ENCODE assay signal across 16 cellular contexts in the genomic region with DNA sequence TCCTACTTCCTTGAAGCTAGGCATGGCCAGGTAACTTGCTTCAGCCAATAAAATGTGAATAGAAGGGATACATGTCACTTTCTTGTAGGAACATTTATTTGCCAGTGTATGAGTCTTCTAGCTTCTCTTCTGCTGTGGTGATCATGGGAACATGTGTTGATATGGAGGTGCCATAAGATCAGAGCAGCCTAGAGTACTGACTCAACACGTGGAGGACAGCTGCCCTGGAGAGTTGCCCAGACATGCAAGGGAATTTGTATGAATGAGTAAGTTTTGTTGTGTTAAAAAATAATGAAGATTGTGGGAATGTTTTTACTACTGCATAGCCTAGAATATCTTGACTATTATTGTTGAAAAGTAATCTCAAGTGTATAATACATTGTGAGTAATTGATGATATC.
DNase-seq lines count a peak whose midpoint lies in the region; ATAC-seq, FAIRE-seq and TF ChIP-seq lines count a peak whose summit lies in the region.
"Had no signal": no experiment of that assay in that cellular context is flagged by ENCODE, and none has a peak within 500 bp of the region (broad histone marks: within the 10 kb centered on the region; RNA-seq: fewer than 3 reads in every experiment).

No MANE protein-coding gene starts in this region.

- no peaks in the 10 kb centered on the region for H3K27me3 Mint-ChIP-seq in T-helper 17 cell
- H3K27me3 Mint-ChIP-seq: activated naive CD4-positive, alpha-beta T cell treated with anti-CD3 and anti-CD28 coated beads, Interleukin-2, amount 10 ng/mL, durations not matched to agents 7 days and 5 days; stimulated activated memory B cell treated with anti-CD40 and anti-IgM and Interleukin-4, amounts not matched to agents 10 μg/mL and 1 μg/mL and 100 μg/mL, for 72 hours had no signal

- TF ChIP-seq POLR2A in GM12891 (IDR thresholded peaks at IDR 0.05; ENCODE audit: low read depth, low read length): no peak

- POLR2A ChIA-PET in RWPE1 (lab: Yijun Ruan, JAX; ENCODE audit: low non-redundant PET): no interaction called here

- no peak overlapping the region for H3K4me3 Mint-ChIP-seq in T-helper 17 cell
- H3K4me3 Mint-ChIP-seq: activated naive CD4-positive, alpha-beta T cell treated with anti-CD3 and anti-CD28 coated beads, Interleukin-2, amount 10 ng/mL, durations not matched to agents 7 days and 5 days; immature natural killer cell; stimulated activated memory B cell treated with anti-CD40 and anti-IgM and Interleukin-4, amounts not matched to agents 10 μg/mL and 1 μg/mL and 100 μg/mL, for 72 hours had no signal

- DNase-seq in AG20443 (ENCODE audit: low spot score) (peak; percentile 79), RWPE1 (ENCODE audit: low spot score) (peak; percentile 8), fibroblast of gingiva (ENCODE audit: low read depth) (peak; percentile 89), myocyte (ENCODE audit: low read depth) (peak; percentile 88), GM12891 (ENCODE audit: insufficient read length, low spot score) (no peak), T-helper 17 cell (no peak), NCI-H1105 (lab: John Stamatoyannopoulos, UW) (no peak)
- no peak for DNase-seq in central memory CD4-positive, alpha-beta T cell
- DNase-seq: activated CD8-positive, alpha-beta memory T cell treated with anti-CD3 and anti-CD28 coated beads for 24 hours; activated naive CD4-positive, alpha-beta T cell treated with anti-CD3 and anti-CD28 coated beads, Interleukin-2, amount 10 ng/mL, durations not matched to agents 7 days and 5 days; BE2C; DND-41; esophagus squamous epithelium; immature natural killer cell; NCI-H2029 treated with DMSO at 0.1 percent for 48 hours had no signal

- CTCF ChIA-PET in RWPE1 (lab: Yijun Ruan, JAX): interaction anchor here (0.6 kb wide), 1 partner anchor 229 kb away, joined by 4 read pairs; no protein-coding TSS in a partner anchor

- TF ChIP-seq CTCF in RWPE1 (conservative IDR thresholded peaks at IDR 0.05; ENCODE audit: low read depth): no peak

- no peak for FAIRE-seq in GM12891 (lab: Jason Lieb, UNC)

- no peak overlapping the region for H3K27ac ChIP-seq in RWPE1
- H3K27ac ChIP-seq: esophagus squamous epithelium had no signal

- ATAC-seq in T-helper 17 cell: no peak
- ATAC-seq: stimulated activated memory B cell treated with anti-CD40 and anti-IgM and Interleukin-4, amounts not matched to agents 10 μg/mL and 1 μg/mL and 100 μg/mL, for 72 hours had no signal

- H3K4me1 Mint-ChIP-seq in T-helper 17 cell: no peaks in the 10 kb centered on the region
- H3K4me1 Mint-ChIP-seq: activated naive CD4-positive, alpha-beta T cell treated with anti-CD3 and anti-CD28 coated beads, Interleukin-2, amount 10 ng/mL, durations not matched to agents 7 days and 5 days; immature natural killer cell; stimulated activated memory B cell treated with anti-CD40 and anti-IgM and Interleukin-4, amounts not matched to agents 10 μg/mL and 1 μg/mL and 100 μg/mL, for 72 hours had no signal

- peaks cover 1% of the 10 kb centered on the region for H3K36me3 Mint-ChIP-seq in T-helper 17 cell (ENCODE audit: low read depth)
- H3K36me3 Mint-ChIP-seq: activated naive CD4-positive, alpha-beta T cell treated with anti-CD3 and anti-CD28 coated beads, Interleukin-2, amount 10 ng/mL, durations not matched to agents 7 days and 5 days; immature natural killer cell; stimulated activated memory B cell treated with anti-CD40 and anti-IgM and Interleukin-4, amounts not matched to agents 10 μg/mL and 1 μg/mL and 100 μg/mL, for 72 hours had no signal

- H3K9me3 ChIP-seq in T-helper 17 cell (ENCODE audit: control insufficient read depth, low read length, poor library complexity, severe bottlenecking): no peaks in the 10 kb centered on the region
- H3K9me3 ChIP-seq: BE2C, esophagus squamous epithelium had no signal

- no peak overlapping the region for H3K27ac Mint-ChIP-seq in T-helper 17 cell
- H3K27ac Mint-ChIP-seq: activated naive CD4-positive, alpha-beta T cell treated with anti-CD3 and anti-CD28 coated beads, Interleukin-2, amount 10 ng/mL, durations not matched to agents 7 days and 5 days; immature natural killer cell; stimulated activated memory B cell treated with anti-CD40 and anti-IgM and Interleukin-4, amounts not matched to agents 10 μg/mL and 1 μg/mL and 100 μg/mL, for 72 hours had no signal

TF ChIP-seq in GM12891, 5 proteins besides CTCF, POLR2A, EP300 and RAD21:
- TF ChIP-seq SPI1 (IDR thresholded peaks at IDR 0.05; ENCODE audit: low read depth, low read length) (no peak), PAX5 (IDR thresholded peaks at IDR 0.05; ENCODE audit: insufficient read depth, low read length, severe bottlenecking) (no peak), POLR2AphosphoS5 (IDR thresholded peaks at IDR 0.05; ENCODE audit: low read depth, low read length) (no peak), TAF1 (IDR thresholded peaks at IDR 0.05; ENCODE audit: low read depth, low read length) (no peak), POU2F2 (IDR thresholded peaks at IDR 0.05; ENCODE audit: low read depth, low read length) (no peak)
TF ChIP-seq in GM12891: peak in this region for 0.

Comparison
In these comparisons a context has a peak if more than half of its experiments do, and no peak if none do; other contexts are left out.
1. DNase-seq: peak in AG20443 (single experiment), RWPE1 (single experiment), fibroblast of gingiva (single experiment) and myocyte (single experiment); none in GM12891 (single experiment), T-helper 17 cell (0 of 3), NCI-H1105 (single experiment) and central memory CD4-positive, alpha-beta T cell (single experiment).